Comparison of ENCODE assay signal across 8 cellular contexts in the genomic region with DNA sequence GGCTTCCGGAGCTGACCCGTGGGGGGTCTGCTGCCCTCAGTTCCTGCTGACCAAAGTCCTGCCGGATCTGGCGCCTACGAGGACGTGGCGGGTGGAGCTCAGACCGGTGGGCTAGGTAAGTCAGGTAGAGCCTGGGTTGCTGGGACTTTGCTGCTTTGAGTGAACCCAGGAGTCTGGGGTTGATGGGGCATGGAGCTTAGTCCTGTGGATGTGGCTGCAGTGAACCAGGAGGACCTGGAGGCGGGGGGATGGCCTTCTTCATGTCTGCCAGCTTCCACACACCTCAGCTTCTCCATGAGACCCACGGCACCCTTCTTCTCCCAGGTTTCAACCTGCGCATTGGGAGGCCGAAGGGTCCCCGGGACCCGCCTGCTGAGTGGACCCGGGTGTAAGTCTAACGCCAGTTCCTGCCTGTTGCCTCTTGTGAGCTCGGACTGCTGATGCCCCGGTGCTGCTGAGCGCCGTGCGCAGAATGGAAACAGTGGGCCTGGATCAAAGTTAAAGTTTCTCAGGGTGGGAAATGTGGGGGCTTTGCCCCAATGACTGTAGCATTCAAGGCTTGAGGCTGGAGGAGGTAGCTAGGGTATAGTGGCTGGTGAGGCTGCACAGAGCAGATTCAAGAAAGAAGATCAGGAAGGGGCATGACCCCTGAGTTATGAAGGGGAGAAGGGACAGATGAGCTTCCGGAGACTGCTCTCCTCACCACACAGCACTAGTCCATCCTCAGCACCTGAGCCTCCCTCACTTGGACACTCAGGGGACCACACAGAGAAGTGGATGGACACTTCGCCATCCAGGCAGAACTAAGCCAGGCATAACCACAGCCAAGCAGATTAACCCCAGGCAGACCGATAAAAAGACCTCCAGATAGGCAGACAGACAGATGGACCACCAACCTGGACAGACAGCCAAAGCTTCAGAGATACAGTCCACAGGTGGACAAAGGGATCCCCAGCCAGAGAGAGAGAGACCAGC. TPM values are rescaled to one million over a fixed set of nuclear protein-coding genes. Genes with fewer than 3 reads are reported as not detected.
DNase-seq lines count a peak whose midpoint lies in the region; ATAC-seq and TF ChIP-seq lines count a peak whose summit lies in the region.

No MANE protein-coding gene starts in this region.

- H3K27me3 ChIP-seq in GM06990 (replicated peaks; ENCODE audit: control insufficient read depth, insufficient read depth, low read length), result no peaks in the 10 kb centered on the region
- H3K27me3 ChIP-seq in breast epithelium, result no peaks in the 10 kb centered on the region
- no peaks in the 10 kb centered on the region for H3K27me3 ChIP-seq in mucosa of stomach (ENCODE audit: control insufficient read depth, insufficient read depth, low read length)

- H3K4me1 ChIP-seq in breast epithelium (peaks cover 0 to 7% of the 10 kb centered on the region in 2 donors), mucosa of stomach (ENCODE audit: control insufficient read depth, insufficient read depth, low read length) (peaks cover 27% of the 10 kb centered on the region)

- peak overlapping the region; percentile 83 to 85 for H3K27ac ChIP-seq in breast epithelium

- ATAC-seq in HG03135 (IDR thresholded peaks at IDR 0.05; ENCODE audit: unreplicated experiment), result peak; percentile 1
- ATAC-seq in HG02571 (IDR thresholded peaks at IDR 0.05; ENCODE audit: unreplicated experiment), result no peak

- H3K9me3 ChIP-seq in breast epithelium (no peaks in the 10 kb centered on the region), mucosa of stomach (ENCODE audit: control insufficient read depth, low read length) (no peaks in the 10 kb centered on the region)

- H3K36me3 ChIP-seq in GM06990 (ENCODE audit: control insufficient read depth, insufficient read depth, low read length), result peaks cover 2% of the 10 kb centered on the region; the same call in 1 of the 2 replicates
- H3K36me3 ChIP-seq in breast epithelium, result no peaks in the 10 kb centered on the region
- no peaks in the 10 kb centered on the region for H3K36me3 ChIP-seq in mucosa of stomach (ENCODE audit: control insufficient read depth, insufficient read depth, low read length)

- H3K9ac ChIP-seq in mucosa of stomach (ENCODE audit: low read length), result peak overlapping the region; percentile 87

- no peak for TF ChIP-seq POLR2A in breast epithelium (IDR thresholded peaks at IDR 0.05)

- intact Hi-C loops in breast epithelium (cut with DNase I; ENCODE audit: low total_unique reads), result no loop called here

- no peak for DNase-seq in GM06990 (ENCODE audit: extremely low read depth, insufficient read length)
- no peak for DNase-seq in breast epithelium (ENCODE audit: low spot score in 2 of 2)
- DNase-seq in NCI-H748 (lab: John Stamatoyannopoulos, UW; ENCODE audit: unreplicated experiment), result no peak
- no peak for DNase-seq in inferior parietal cortex (ENCODE audit: extremely low spot score)
- DNase-seq in DMS153 treated with DMSO at 0.1 percent for 48 hours (lab: John Stamatoyannopoulos, UW; ENCODE audit: unreplicated experiment), result no peak

- no peak for TF ChIP-seq CTCF in GM06990 (IDR thresholded peaks at IDR 0.05; ENCODE audit: insufficient read depth, low read length, poor library complexity, severe bottlenecking)
- TF ChIP-seq CTCF in breast epithelium (IDR thresholded peaks at IDR 0.05), result no peak

- H3K4me3 ChIP-seq in GM06990 (replicated peaks; ENCODE audit: low read depth, low read length), result peak overlapping the region; percentile 92
- H3K4me3 ChIP-seq in breast epithelium, result peak overlapping the region; percentile 78 to 93 (median 89)
- peak overlapping the region; percentile 66 for H3K4me3 ChIP-seq in mucosa of stomach (ENCODE audit: low read length)

RNA-seq across cellular contexts. Expression of a gene that starts 17.3 kb away (rescaled TPM):
- total RNA-seq in breast epithelium, result 10 to 100 TPM; 50.8 to 77.1 (median 54.3) TPM

RNA-seq across cellular contexts. Expression of a gene that starts 30.4 kb away (rescaled TPM):
- total RNA-seq in breast epithelium, result 100 to 1,000 TPM in 2 of 3 donors, 10 to 100 TPM in 1; 94.7 to 114 (median 113) TPM
